ENCODE assay signal across 8 cellular contexts in the genomic region with DNA sequence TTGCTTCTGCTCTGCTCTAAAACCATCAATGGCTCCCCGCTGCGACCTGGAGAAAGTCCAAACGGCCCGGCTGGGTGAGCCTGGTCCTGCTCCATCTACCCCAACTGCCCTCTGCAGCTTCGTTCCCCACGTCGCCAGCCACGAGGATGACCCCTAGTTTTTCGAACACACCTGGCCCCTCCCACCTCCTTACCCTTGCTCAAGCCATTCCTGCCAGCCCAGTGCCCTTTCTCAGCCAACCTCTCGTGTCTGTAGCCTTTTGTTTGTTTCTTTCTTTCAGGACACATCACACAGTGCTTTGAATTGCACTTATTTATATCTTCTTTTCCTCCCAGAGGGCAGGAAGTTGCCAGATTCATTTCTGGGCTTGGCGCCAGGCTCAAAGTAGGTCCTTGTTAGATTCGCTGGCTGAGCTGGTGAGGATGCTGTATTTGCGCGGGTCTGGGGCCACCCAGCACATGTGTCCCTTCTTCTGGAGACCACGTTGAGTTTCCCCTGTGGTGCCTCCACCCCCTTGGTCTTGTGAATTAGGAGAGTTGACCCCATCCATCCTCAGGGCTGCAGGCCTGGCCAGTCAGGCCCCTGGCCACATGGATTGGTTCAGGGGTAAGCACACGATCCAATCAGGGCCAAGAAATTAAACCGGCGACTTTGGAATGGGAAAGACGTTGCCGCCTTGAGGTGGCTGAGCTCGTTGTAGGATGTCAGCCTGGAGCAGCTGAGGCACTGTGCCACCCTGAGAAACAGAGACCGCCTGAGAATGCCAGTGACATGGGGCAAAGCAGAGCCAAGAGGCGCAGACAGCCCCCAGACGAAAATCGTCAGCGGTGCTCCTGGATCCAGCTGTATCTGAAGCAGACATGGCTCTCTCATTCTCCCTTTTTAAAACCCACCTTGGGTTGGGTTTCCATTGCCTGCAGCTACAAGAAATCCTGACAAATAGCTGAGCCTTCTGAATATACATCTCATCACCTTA.
DNase-seq lines count a peak whose midpoint lies in the region; ATAC-seq and TF ChIP-seq lines count a peak whose summit lies in the region.
"Had no signal": no experiment of that assay in that cellular context is flagged by ENCODE, and none has a peak within 500 bp of the region (broad histone marks: within the 10 kb centered on the region; RNA-seq: fewer than 3 reads in every experiment).

No MANE protein-coding gene starts in this region.

- peak; percentile 94 for DNase-seq in H4 (ENCODE audit: low spot score)
- DNase-seq in NCI-H446 treated with DMSO at 0.1 percent for 48 hours (lab: John Stamatoyannopoulos, UW), result peak; percentile 88
- DNase-seq in central memory CD8-positive, alpha-beta T cell (ENCODE audit: low spot score in 2 of 2), result no peak
- DNase-seq in lower leg skin (ENCODE audit: low spot score in 2 of 2), result peak; percentile 89 to 97
- DNase-seq in upper lobe of left lung, result peak in 1 of 2 donors; percentile 87
- DNase-seq in stimulated activated effector memory CD8-positive, alpha-beta T cell treated with anti-CD3 and anti-CD28 coated beads, Interleukin-12 subunit alpha, Interleukin-12 subunit beta, amount 100 ng/mL, for 72 hours (ENCODE audit: low spot score in 2 of 2), result no peak

- H3K4me1 Mint-ChIP-seq in central memory CD8-positive, alpha-beta T cell, result peaks cover 9% of the 10 kb centered on the region
- H3K4me1 Mint-ChIP-seq in stimulated activated effector memory CD8-positive, alpha-beta T cell treated with anti-CD3 and anti-CD28 coated beads, Interleukin-12 subunit alpha, Interleukin-12 subunit beta, amount 100 ng/mL, for 72 hours, result peaks cover 59% of the 10 kb centered on the region

- no peaks in the 10 kb centered on the region for H3K9me3 ChIP-seq in upper lobe of left lung

- no peaks in the 10 kb centered on the region for H3K36me3 ChIP-seq in upper lobe of left lung

- H3K27me3 Mint-ChIP-seq in central memory CD8-positive, alpha-beta T cell, result peaks cover 12% of the 10 kb centered on the region

- WGBS in lower leg skin, 2 donors, result 20 to 28% methylated on average over 26 of the region's 26 CpGs
- 30 to 33% methylated on average over 22 to 26 of the region's 26 CpGs for WGBS in upper lobe of left lung, 2 donors

- TF ChIP-seq EP300 in upper lobe of left lung (IDR thresholded peaks at IDR 0.05), result peak in 2 of 4 donors; percentile 78

- no peak for ATAC-seq in central memory CD8-positive, alpha-beta T cell (replicated peaks; ENCODE audit: extremely low read depth, poor library complexity, severe bottlenecking)
- ATAC-seq in upper lobe of left lung (ENCODE audit: low FRiP score in 2 of 2) (peak; percentile 55 to 69), HG02870 (IDR thresholded peaks at IDR 0.05; ENCODE audit: unreplicated experiment) (no peak)
- no peak for ATAC-seq in stimulated activated effector memory CD8-positive, alpha-beta T cell treated with anti-CD3 and anti-CD28 coated beads, Interleukin-12 subunit alpha, Interleukin-12 subunit beta, amount 100 ng/mL, for 72 hours
- ATAC-seq: naive thymus-derived CD8-positive, alpha-beta T cell had no signal

- peaks cover 2% of the 10 kb centered on the region for H3K36me3 Mint-ChIP-seq in central memory CD8-positive, alpha-beta T cell (ENCODE audit: insufficient read depth)
- H3K36me3 Mint-ChIP-seq in stimulated activated effector memory CD8-positive, alpha-beta T cell treated with anti-CD3 and anti-CD28 coated beads, Interleukin-12 subunit alpha, Interleukin-12 subunit beta, amount 100 ng/mL, for 72 hours, result peaks cover 5% of the 10 kb centered on the region
- H3K36me3 Mint-ChIP-seq: naive thymus-derived CD8-positive, alpha-beta T cell had no signal

- no peak for TF ChIP-seq CTCF in lower leg skin (IDR thresholded peaks at IDR 0.05)
- TF ChIP-seq CTCF in upper lobe of left lung (IDR thresholded peaks at IDR 0.05), result no peak

- no peaks in the 10 kb centered on the region for H3K9me3 Mint-ChIP-seq in central memory CD8-positive, alpha-beta T cell
- H3K9me3 Mint-ChIP-seq in stimulated activated effector memory CD8-positive, alpha-beta T cell treated with anti-CD3 and anti-CD28 coated beads, Interleukin-12 subunit alpha, Interleukin-12 subunit beta, amount 100 ng/mL, for 72 hours, result no peaks in the 10 kb centered on the region
- H3K9me3 Mint-ChIP-seq: naive thymus-derived CD8-positive, alpha-beta T cell had no signal

- H3K27ac ChIP-seq in upper lobe of left lung, result peak overlapping the region; percentile 83 to 93 (median 86)

- H3K27me3 ChIP-seq in upper lobe of left lung, result no peaks in the 10 kb centered on the region

- no peak overlapping the region for H3K4me3 Mint-ChIP-seq in central memory CD8-positive, alpha-beta T cell
- no peak overlapping the region for H3K4me3 Mint-ChIP-seq in stimulated activated effector memory CD8-positive, alpha-beta T cell treated with anti-CD3 and anti-CD28 coated beads, Interleukin-12 subunit alpha, Interleukin-12 subunit beta, amount 100 ng/mL, for 72 hours

- H3K4me3 ChIP-seq in lower leg skin (ENCODE audit: low read depth, poor library complexity, severe bottlenecking) (no peak overlapping the region), upper lobe of left lung (peak overlapping the region in 2 of 4 donors; percentile 5 to 21)

- intact Hi-C loops in lower leg skin (cut with DNase I; ENCODE audit: low total_unique reads), result loop anchor here (10.0 kb wide), 1 partner anchor 152 kb away; a partner anchor contains a TSS

- H3K4me1 ChIP-seq in upper lobe of left lung, result peaks cover 39 to 55% (median 48%) of the 10 kb centered on the region in 4 donors

- TF ChIP-seq POLR2A in lower leg skin (IDR thresholded peaks at IDR 0.05) (no peak), upper lobe of left lung (IDR thresholded peaks at IDR 0.05) (peak in 1 of 4 donors; percentile 23)

- peak overlapping the region; percentile 22 for H3K27ac Mint-ChIP-seq in central memory CD8-positive, alpha-beta T cell (ENCODE audit: low read depth)
- no peak overlapping the region for H3K27ac Mint-ChIP-seq in stimulated activated effector memory CD8-positive, alpha-beta T cell treated with anti-CD3 and anti-CD28 coated beads, Interleukin-12 subunit alpha, Interleukin-12 subunit beta, amount 100 ng/mL, for 72 hours

Comparison
In these comparisons a context has a peak if more than half of its experiments do, and no peak if none do; other contexts are left out.
1. DNase-seq: peak in H4 (single experiment), NCI-H446 treated with DMSO at 0.1 percent for 48 hours (single experiment) and lower leg skin (2 of 2); none in central memory CD8-positive, alpha-beta T cell (0 of 2) and stimulated activated effector memory CD8-positive, alpha-beta T cell treated with anti-CD3 and anti-CD28 coated beads, Interleukin-12 subunit alpha, Interleukin-12 subunit beta, amount 100 ng/mL, for 72 hours (0 of 2).
2. ATAC-seq: peak in upper lobe of left lung (2 of 2); none in central memory CD8-positive, alpha-beta T cell (single experiment), HG02870 (single experiment) and stimulated activated effector memory CD8-positive, alpha-beta T cell treated with anti-CD3 and anti-CD28 coated beads, Interleukin-12 subunit alpha, Interleukin-12 subunit beta, amount 100 ng/mL, for 72 hours (single experiment).